ENCODE assay signal across 1 cellular context in the genomic region with DNA sequence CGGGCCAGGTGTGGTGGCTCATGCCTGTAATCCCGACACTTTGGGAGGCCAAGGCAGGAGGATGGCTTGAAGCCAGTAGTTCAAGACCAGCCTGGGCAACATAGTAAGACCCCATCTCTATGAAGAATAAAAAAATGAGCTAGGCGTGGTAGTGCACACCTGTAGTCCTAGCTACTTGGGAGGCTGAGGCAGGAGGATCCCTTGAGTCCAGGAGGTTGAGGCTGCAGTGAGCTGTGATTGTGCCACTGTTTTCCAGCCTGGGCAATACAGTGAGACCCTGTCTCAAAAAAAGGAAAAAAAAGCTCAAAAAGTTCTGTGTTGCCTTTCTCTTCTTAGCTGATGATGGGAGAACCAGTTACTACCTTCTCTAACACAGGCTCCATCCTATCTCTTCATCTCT. TPM values are rescaled to one million over a fixed set of nuclear protein-coding genes. Genes with fewer than 3 reads are reported as not detected.
"Had no signal": no experiment of that assay in that cellular context is flagged by ENCODE, and none has a peak within 500 bp of the region (broad histone marks: within the 10 kb centered on the region; RNA-seq: fewer than 3 reads in every experiment).

No MANE protein-coding gene starts in this region.

RNA-seq across cellular contexts. Expression of gene TRIM45, which starts 19.7 kb away (rescaled TPM):
- polyA plus RNA-seq: immature natural killer cell had no signal
